In genomic region chr21:36698160-36699025, GRCh38 we compare ENCODE assay signal across 10 cellular contexts. TPM values are rescaled to one million over a fixed set of nuclear protein-coding genes. Genes with fewer than 3 reads are reported as not detected.
A peak's percentile ranks its signal among the peaks of the same experiment; 100 is the strongest.
DNase-seq lines count a peak whose midpoint lies in the region; ATAC-seq, FAIRE-seq and TF ChIP-seq lines count a peak whose summit lies in the region.
"Had no signal": no experiment of that assay in that cellular context is flagged by ENCODE, and none has a peak within 500 bp of the region (broad histone marks: within the 10 kb centered on the region; RNA-seq: fewer than 3 reads in every experiment).

No MANE protein-coding gene starts in this region.

- H2BK5ac ChIP-seq in neuronal stem cell (ENCODE audit: low read length) = peak overlapping the region; percentile 24

- H2AFZ ChIP-seq in endothelial cell of umbilical vein (ENCODE audit: low read depth, low read length) (no peak overlapping the region), neuronal stem cell (ENCODE audit: low read length) (peak overlapping the region; percentile 83)

- H4K91ac ChIP-seq in neuronal stem cell (ENCODE audit: low read depth, low read length, poor library complexity) = no peak overlapping the region

- WGBS in neuronal stem cell (ENCODE audit: extremely low coverage in 2 of 2, insufficient read length in 2 of 2, insufficient replicate concordance in 1 of 2), 2 donors = no CpG with 5 or more reads among the region's 80 CpGs

- dilution Hi-C loops in endothelial cell of umbilical vein (cut with MboI; ENCODE audit: extremely low pct_ligation_motif_present, low sequenced_read_pairs) = no loop called here

- H3K4me2 ChIP-seq in endothelial cell of umbilical vein (ENCODE audit: insufficient read depth, low read length) = peak overlapping the region; percentile 30
- H3K4me2 ChIP-seq in neuronal stem cell (ENCODE audit: insufficient read depth, low read length, poor library complexity, severe bottlenecking) = peak overlapping the region; percentile 79

- no peaks in the 10 kb centered on the region for H3K4me1 ChIP-seq in Caco-2
- peaks cover 24% of the 10 kb centered on the region for H3K4me1 ChIP-seq in endothelial cell of umbilical vein (ENCODE audit: control insufficient read depth, extremely low read depth, insufficient read depth, low read length)
- H3K4me1 ChIP-seq in neuronal stem cell (ENCODE audit: control insufficient read depth in 2 of 2, insufficient read depth in 1 of 2, low read depth in 1 of 2, low read length in 2 of 2) = peaks cover 6 to 25% of the 10 kb centered on the region in 2 donors

- TF ChIP-seq CTCF in Caco-2 (IDR thresholded peaks at IDR 0.05; ENCODE audit: insufficient read depth in 1 of 2, low read depth in 1 of 2, low read length in 1 of 2, severe bottlenecking in 1 of 2, unreplicated experiment in 1 of 2) = no peak
- no peak for TF ChIP-seq CTCF in LNCaP clone FGC (IDR thresholded peaks at IDR 0.05; ENCODE audit: control insufficient read depth, extremely low read depth, insufficient read depth)
- no peak for TF ChIP-seq CTCF in endothelial cell of umbilical vein (IDR thresholded peaks at IDR 0.05; ENCODE audit: extremely low read depth in 1 of 2, insufficient read depth in 1 of 2, low read depth in 1 of 2, low read length in 2 of 2)

- peak overlapping the region; percentile 90 for H3K23ac ChIP-seq in neuronal stem cell (ENCODE audit: low read depth, low read length, poor library complexity)

- peak overlapping the region; percentile 52 for H2BK12ac ChIP-seq in neuronal stem cell (ENCODE audit: low read length)

- no peaks in the 10 kb centered on the region for H3K36me3 ChIP-seq in Caco-2 (ENCODE audit: control insufficient read depth, insufficient read depth, low read length)
- H3K36me3 ChIP-seq in endothelial cell of umbilical vein (ENCODE audit: control insufficient read depth in 2 of 2, extremely low read depth in 1 of 2, insufficient read depth in 2 of 2, low read length in 2 of 2) = no peaks in the 10 kb centered on the region
- no peaks in the 10 kb centered on the region for H3K36me3 ChIP-seq in neuronal stem cell (replicated peaks in 1 of 2; ENCODE audit: control insufficient read depth in 2 of 2, insufficient read depth in 2 of 2, low read length in 2 of 2)

- no peak for ATAC-seq in GM18498 (IDR thresholded peaks at IDR 0.05; ENCODE audit: unreplicated experiment)
- ATAC-seq in GM19023 (IDR thresholded peaks at IDR 0.05; ENCODE audit: unreplicated experiment) = no peak

- no peak for TF ChIP-seq POLR2A in endothelial cell of umbilical vein (IDR thresholded peaks at IDR 0.05; ENCODE audit: low read depth, low read length)

- no peak for FAIRE-seq in endothelial cell of umbilical vein (lab: Jason Lieb, UNC)

- H3K4ac ChIP-seq in neuronal stem cell (ENCODE audit: low read length) = no peak overlapping the region

- H3K9me1 ChIP-seq in endothelial cell of umbilical vein (replicated peaks; ENCODE audit: control insufficient read depth, extremely low read depth, insufficient read depth, low read length) = no peaks in the 10 kb centered on the region

- H3K79me2 ChIP-seq in endothelial cell of umbilical vein (ENCODE audit: control insufficient read depth, insufficient read depth, low read length) = no peaks in the 10 kb centered on the region

- no peak overlapping the region for H2BK120ac ChIP-seq in neuronal stem cell (ENCODE audit: low read depth, low read length)

- H4K20me1 ChIP-seq in endothelial cell of umbilical vein (replicated peaks; ENCODE audit: control insufficient read depth, extremely low read depth, insufficient read depth, low read length) = no peaks in the 10 kb centered on the region

- H3K18ac ChIP-seq in neuronal stem cell (ENCODE audit: low read length) = peak overlapping the region; percentile 90

- H3K14ac ChIP-seq in neuronal stem cell (ENCODE audit: low read length) = peak overlapping the region; percentile 78

- peaks cover 2% of the 10 kb centered on the region for H3K79me1 ChIP-seq in neuronal stem cell (ENCODE audit: low read depth, low read length)

- no peaks in the 10 kb centered on the region for H3K27me3 Mint-ChIP-seq in Caco-2 (ENCODE audit: insufficient read depth, unreplicated experiment)

- peak in 1 of 2 experiments; percentile 53 for DNase-seq in Caco-2
- DNase-seq in LNCaP clone FGC (ENCODE audit: low read depth) = no peak
- no peak for DNase-seq in endothelial cell of umbilical vein (ENCODE audit: low read depth, low spot score)
- peak; percentile 40 for DNase-seq in neuronal stem cell (ENCODE audit: low spot score)
- DNase-seq in activated CD4-positive, alpha-beta T cell treated with anti-CD3 and anti-CD28 coated beads, Interleukin-2, amount 50 U/mL, for 1 hour = no peak
- no peak for DNase-seq in activated T-cell treated with anti-CD3 and anti-CD28 coated beads, Interleukin-2, amount 50 U/mL, for 1 hour
- DNase-seq: KG1 had no signal

- H2BK15ac ChIP-seq in neuronal stem cell (ENCODE audit: low read length) = no peak overlapping the region

- H3K36me3 Mint-ChIP-seq in Caco-2 (ENCODE audit: insufficient read depth, unreplicated experiment) = peaks cover 4% of the 10 kb centered on the region

- BruUV-seq in Caco-2 (replicated peaks; lab: Mats Ljungman, UMichigan) (no TSS peak), endothelial cell of umbilical vein (replicated peaks; lab: Mats Ljungman, UMichigan) (no TSS peak)

- no peaks in the 10 kb centered on the region for H3K9me3 Mint-ChIP-seq in Caco-2 (ENCODE audit: unreplicated experiment)

- peak overlapping the region; percentile 85 for H3K4me3 ChIP-seq in Caco-2 (ENCODE audit: low read depth, low read length)
- H3K4me3 ChIP-seq in LNCaP clone FGC (ENCODE audit: low read depth, low read length) = peak overlapping the region; percentile 72
- no peak overlapping the region for H3K4me3 ChIP-seq in endothelial cell of umbilical vein (replicated peaks in 1 of 3; ENCODE audit: insufficient read depth in 1 of 3, low read depth in 1 of 3, low read length in 3 of 3)
- H3K4me3 ChIP-seq in neuronal stem cell (ENCODE audit: low read length in 2 of 2) = peak overlapping the region; percentile 24 to 75

- peaks cover 7% of the 10 kb centered on the region for H3K4me1 Mint-ChIP-seq in Caco-2 (ENCODE audit: low read depth, unreplicated experiment)

- H3K27me3 ChIP-seq in Caco-2 (replicated peaks; ENCODE audit: control insufficient read depth, insufficient read depth, low read length) (no peaks in the 10 kb centered on the region), endothelial cell of umbilical vein (ENCODE audit: control insufficient read depth in 2 of 2, insufficient read depth in 2 of 2, low read length in 2 of 2) (peaks cover 88 to 98% of the 10 kb centered on the region in 2 experiments), neuronal stem cell (ENCODE audit: control insufficient read depth in 3 of 3, insufficient read depth in 3 of 3, low read depth in 1 of 3, low read length in 3 of 3) (peaks cover 90 to 99% (median 98%) of the 10 kb centered on the region in 3 experiments)

- peak overlapping the region; percentile 78 for H3K4me3 Mint-ChIP-seq in Caco-2 (ENCODE audit: unreplicated experiment)

- H3K27ac Mint-ChIP-seq in Caco-2 (ENCODE audit: unreplicated experiment) = no peak overlapping the region

- POLR2A ChIA-PET in Caco-2 (lab: Charles Lee) (no interaction called here), endothelial cell of umbilical vein (lab: Charles Lee) (no interaction called here)

- no peak overlapping the region for H3K27ac ChIP-seq in endothelial cell of umbilical vein (ENCODE audit: insufficient read depth, low read depth, low read length)
- H3K27ac ChIP-seq in neuronal stem cell (replicated peaks; ENCODE audit: low read length) = no peak overlapping the region

- H4K8ac ChIP-seq in neuronal stem cell (ENCODE audit: low read depth, low read length) = peak overlapping the region; percentile 43

- intact Hi-C loops in Caco-2 (cut with micrococcal nuclease; ENCODE audit: unreplicated experiment) = loop anchor here (2.0 kb wide), 1 partner anchor 48 kb away; no protein-coding TSS in a partner anchor
- intact Hi-C loops in endothelial cell of umbilical vein (cut with micrococcal nuclease) = loop anchor here (5.0 kb wide), 2 partner anchors 154 to 229 kb away; no protein-coding TSS in a partner anchor

- H3K9me3 ChIP-seq in Caco-2 (no peaks in the 10 kb centered on the region), endothelial cell of umbilical vein (replicated peaks; ENCODE audit: control insufficient read depth, insufficient read depth, low read length) (no peaks in the 10 kb centered on the region), neuronal stem cell (replicated peaks in 1 of 2; ENCODE audit: control insufficient read depth in 2 of 2, insufficient read depth in 1 of 2, low read depth in 1 of 2, low read length in 2 of 2) (peaks cover 3% of the 10 kb centered on the region in 2 donors)

- H3K9ac ChIP-seq in endothelial cell of umbilical vein (replicated peaks; ENCODE audit: extremely low read depth, insufficient read depth, low read length) (no peak overlapping the region), neuronal stem cell (ENCODE audit: low read depth, low read length, poor library complexity) (peak overlapping the region; percentile 72)

- H2AK5ac ChIP-seq in neuronal stem cell (ENCODE audit: low read depth, low read length) = peak overlapping the region; percentile 75

- CTCF ChIA-PET in Caco-2 (lab: Charles Lee) = no interaction called here
- CTCF ChIA-PET in endothelial cell of umbilical vein (lab: Charles Lee) = interaction anchor here (1.5 kb wide), 1 partner anchor 68 kb away, joined by 3 read pairs; no protein-coding TSS in a partner anchor

TF ChIP-seq in endothelial cell of umbilical vein, 7 proteins besides CTCF, POLR2A, EP300 and RAD21:
- peak; percentile 73 for TF ChIP-seq EZH2 (IDR thresholded peaks at IDR 0.05; ENCODE audit: borderline replicate concordance, low read depth, low read length, severe bottlenecking)
- no peak for TF ChIP-seq POLR2AphosphoS5 (IDR thresholded peaks at IDR 0.05; ENCODE audit: insufficient read depth, low read depth, low read length)

RNA-seq across cellular contexts. Expression of gene SIM2, which starts 0.5 kb away (rescaled TPM):
- total RNA-seq in Caco-2 (2022) = 9.4 and 11.5 TPM in 2 replicates
- not detected in 2 replicates for total RNA-seq in endothelial cell of umbilical vein
- polyA plus RNA-seq in endothelial cell of umbilical vein = not detected in 2 replicates
- polyA plus RNA-seq in endothelial cell of umbilical vein (2011; cell fraction: cytosol; rRNA removed) = not detected in 2 replicates
- not detected in 2 replicates for polyA plus RNA-seq in endothelial cell of umbilical vein (2011; cell fraction: nucleus; rRNA removed)
- 0.04 and 0.14 TPM in 2 replicates for polyA plus RNA-seq in endothelial cell of umbilical vein (2012)
- polyA minus RNA-seq in endothelial cell of umbilical vein = not detected in 2 replicates
- polyA minus RNA-seq in endothelial cell of umbilical vein (2011; cell fraction: cytosol; rRNA and poly(A)+ RNA removed) = 5.3 TPM
- not detected in 2 replicates for polyA minus RNA-seq in endothelial cell of umbilical vein (2011; cell fraction: nucleus; rRNA and poly(A)+ RNA removed)
- 0.06 TPM for polyA plus RNA-seq in neuronal stem cell (2013, experiment 1 of 2)
- 0.08 TPM for polyA plus RNA-seq in neuronal stem cell (2013, experiment 2 of 2)
- total RNA-seq: temporal lobe had no signal

Comparison
In these comparisons a context has a peak if more than half of its experiments do, and no peak if none do; other contexts are left out.
1. H3K4me3 ChIP-seq: peak in Caco-2 (single experiment), LNCaP clone FGC (single experiment) and neuronal stem cell (2 of 2); none in endothelial cell of umbilical vein (0 of 3).